8 cellular contexts compared by ENCODE assay signal in the genomic region with DNA sequence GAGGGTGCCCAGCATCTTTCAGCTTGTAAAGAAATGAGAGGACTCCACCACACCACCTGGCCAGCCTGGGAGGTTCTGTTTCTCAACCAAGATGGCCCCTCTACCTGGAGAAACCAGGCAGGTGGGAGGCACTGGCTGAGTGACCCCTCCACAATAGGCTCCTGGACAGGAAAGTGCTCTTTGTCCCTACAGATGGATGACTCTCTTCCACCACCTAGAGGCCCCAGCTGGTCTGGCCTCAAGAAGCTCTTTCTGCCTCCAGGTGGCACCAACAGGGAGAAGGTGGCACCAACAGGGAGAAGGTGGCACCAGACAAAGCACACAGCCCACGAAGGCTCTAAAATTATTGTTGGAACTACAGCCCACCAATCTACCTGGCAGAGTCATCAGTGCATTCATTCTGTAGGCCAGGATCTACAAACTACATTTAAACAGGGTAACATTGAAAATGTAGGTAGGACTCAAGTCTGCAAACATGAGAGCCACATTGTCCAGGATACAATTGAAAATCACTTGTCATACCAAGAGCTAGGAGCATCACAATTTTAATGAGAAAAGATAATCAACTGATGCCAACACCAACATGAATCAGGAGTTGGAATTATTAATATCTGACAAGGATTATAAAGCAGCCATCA. TPM values are rescaled to one million over a fixed set of nuclear protein-coding genes. Genes with fewer than 3 reads are reported as not detected.
DNase-seq lines count a peak whose midpoint lies in the region; ATAC-seq lines count a peak whose summit lies in the region.

No MANE protein-coding gene starts in this region.

- H3K27me3 Mint-ChIP-seq in activated CD4-positive, alpha-beta T cell treated with anti-CD3 and anti-CD28 coated beads, Interleukin-2, amount 10 ng/mL, durations not matched to agents 24 days and 14 days = no peaks in the 10 kb centered on the region
- peaks cover 10 to 13% of the 10 kb centered on the region in 2 donors for H3K27me3 Mint-ChIP-seq in stimulated activated naive B cell treated with anti-CD40 and anti-IgM and Interleukin-4, amounts not matched to agents 10 μg/mL and 1 μg/mL and 100 μg/mL, for 72 hours

- peaks cover 46% of the 10 kb centered on the region for H3K36me3 Mint-ChIP-seq in activated CD4-positive, alpha-beta T cell treated with anti-CD3 and anti-CD28 coated beads, Interleukin-2, amount 10 ng/mL, durations not matched to agents 24 days and 14 days (ENCODE audit: low read depth)
- peaks cover 11 to 14% of the 10 kb centered on the region in 2 donors for H3K36me3 Mint-ChIP-seq in stimulated activated naive B cell treated with anti-CD40 and anti-IgM and Interleukin-4, amounts not matched to agents 10 μg/mL and 1 μg/mL and 100 μg/mL, for 72 hours

- intact Hi-C loops in activated CD4-positive, alpha-beta T cell treated with anti-CD3 and anti-CD28 coated beads, Interleukin-2, amount 10 ng/mL, durations not matched to agents 24 days and 14 days (cut with micrococcal nuclease) = loop anchor here (2.0 kb wide), 1 partner anchor 19 kb away; no protein-coding TSS in a partner anchor

- H3K4me3 Mint-ChIP-seq in activated CD4-positive, alpha-beta T cell treated with anti-CD3 and anti-CD28 coated beads, Interleukin-2, amount 10 ng/mL, durations not matched to agents 24 days and 14 days = no peak overlapping the region
- no peak overlapping the region for H3K4me3 Mint-ChIP-seq in stimulated activated naive B cell treated with anti-CD40 and anti-IgM and Interleukin-4, amounts not matched to agents 10 μg/mL and 1 μg/mL and 100 μg/mL, for 72 hours

- peaks cover 13% of the 10 kb centered on the region for H3K4me1 Mint-ChIP-seq in activated CD4-positive, alpha-beta T cell treated with anti-CD3 and anti-CD28 coated beads, Interleukin-2, amount 10 ng/mL, durations not matched to agents 24 days and 14 days
- H3K4me1 Mint-ChIP-seq in stimulated activated naive B cell treated with anti-CD40 and anti-IgM and Interleukin-4, amounts not matched to agents 10 μg/mL and 1 μg/mL and 100 μg/mL, for 72 hours = peaks cover 21% of the 10 kb centered on the region in 2 donors

- peak; percentile 37 to 44 for ATAC-seq in stimulated activated naive B cell treated with anti-CD40 and anti-IgM and Interleukin-4, amounts not matched to agents 10 μg/mL and 1 μg/mL and 100 μg/mL, for 72 hours (replicated peaks)
- no peak for ATAC-seq in HG02970 (IDR thresholded peaks at IDR 0.05; ENCODE audit: low FRiP score, unreplicated experiment)

- peak; percentile 55 for DNase-seq in activated CD8-positive, alpha-beta memory T cell treated with anti-CD3 and anti-CD28 coated beads, Interleukin-2, amount 50 U/mL, for 4 hours
- DNase-seq in activated CD8-positive, alpha-beta memory T cell treated with anti-CD3 and anti-CD28 coated beads for 24 hours = no peak
- peak; percentile 86 for DNase-seq in NCI-H146 (lab: John Stamatoyannopoulos, UW)
- peak; percentile 75 for DNase-seq in activated CD4-positive, alpha-beta T cell treated with anti-CD3 and anti-CD28 coated beads, Interleukin-2, amount 10 ng/mL, durations not matched to agents 24 days and 14 days
- DNase-seq in fibroblast of the conjunctiva (ENCODE audit: low read depth) = peak; percentile 4
- no peak for DNase-seq in stimulated activated naive B cell treated with anti-CD40 and anti-IgM and Interleukin-4, amounts not matched to agents 10 μg/mL and 1 μg/mL and 100 μg/mL, for 72 hours
- DNase-seq in stimulated activated CD8-positive, alpha-beta memory T cell treated with anti-CD3 and anti-CD28 coated beads, Interleukin-4, amount 100 ng/mL, for 48 hours = no peak

- no peak overlapping the region for H3K27ac Mint-ChIP-seq in activated CD4-positive, alpha-beta T cell treated with anti-CD3 and anti-CD28 coated beads, Interleukin-2, amount 10 ng/mL, durations not matched to agents 24 days and 14 days
- no peak overlapping the region for H3K27ac Mint-ChIP-seq in stimulated activated naive B cell treated with anti-CD40 and anti-IgM and Interleukin-4, amounts not matched to agents 10 μg/mL and 1 μg/mL and 100 μg/mL, for 72 hours

- peaks cover 14% of the 10 kb centered on the region for H3K9me3 Mint-ChIP-seq in activated CD4-positive, alpha-beta T cell treated with anti-CD3 and anti-CD28 coated beads, Interleukin-2, amount 10 ng/mL, durations not matched to agents 24 days and 14 days
- peaks cover 14 to 17% of the 10 kb centered on the region in 2 donors for H3K9me3 Mint-ChIP-seq in stimulated activated naive B cell treated with anti-CD40 and anti-IgM and Interleukin-4, amounts not matched to agents 10 μg/mL and 1 μg/mL and 100 μg/mL, for 72 hours

RNA-seq across cellular contexts. Expression of a gene that starts 14.4 kb away (rescaled TPM):
- total RNA-seq in activated CD4-positive, alpha-beta T cell treated with anti-CD3 and anti-CD28 coated beads, Interleukin-2, amount 10 ng/mL, durations not matched to agents 24 days and 14 days = 56.9 and 58.7 TPM in 2 replicates

RNA-seq across cellular contexts. Expression of a gene that starts 15.1 kb away (rescaled TPM):
- total RNA-seq in activated CD4-positive, alpha-beta T cell treated with anti-CD3 and anti-CD28 coated beads, Interleukin-2, amount 10 ng/mL, durations not matched to agents 24 days and 14 days = not detected in 2 replicates

RNA-seq across cellular contexts. Expression of a gene that starts 22.2 kb away (rescaled TPM):
- total RNA-seq in activated CD4-positive, alpha-beta T cell treated with anti-CD3 and anti-CD28 coated beads, Interleukin-2, amount 10 ng/mL, durations not matched to agents 24 days and 14 days = 61.4 and 65.7 TPM in 2 replicates

RNA-seq across cellular contexts. Expression of a gene that starts 30.7 kb away (rescaled TPM):
- total RNA-seq in activated CD4-positive, alpha-beta T cell treated with anti-CD3 and anti-CD28 coated beads, Interleukin-2, amount 10 ng/mL, durations not matched to agents 24 days and 14 days = not detected in 2 replicates

Comparison
In these comparisons a context has a peak if more than half of its experiments do, and no peak if none do; other contexts are left out.
1. DNase-seq: peak in activated CD8-positive, alpha-beta memory T cell treated with anti-CD3 and anti-CD28 coated beads, Interleukin-2, amount 50 U/mL, for 4 hours (single experiment), NCI-H146 (single experiment), activated CD4-positive, alpha-beta T cell treated with anti-CD3 and anti-CD28 coated beads, Interleukin-2, amount 10 ng/mL, durations not matched to agents 24 days and 14 days (single experiment) and fibroblast of the conjunctiva (single experiment); none in activated CD8-positive, alpha-beta memory T cell treated with anti-CD3 and anti-CD28 coated beads for 24 hours (single experiment), stimulated activated naive B cell treated with anti-CD40 and anti-IgM and Interleukin-4, amounts not matched to agents 10 μg/mL and 1 μg/mL and 100 μg/mL, for 72 hours (single experiment) and stimulated activated CD8-positive, alpha-beta memory T cell treated with anti-CD3 and anti-CD28 coated beads, Interleukin-4, amount 100 ng/mL, for 48 hours (single experiment).